In the genomic region with DNA sequence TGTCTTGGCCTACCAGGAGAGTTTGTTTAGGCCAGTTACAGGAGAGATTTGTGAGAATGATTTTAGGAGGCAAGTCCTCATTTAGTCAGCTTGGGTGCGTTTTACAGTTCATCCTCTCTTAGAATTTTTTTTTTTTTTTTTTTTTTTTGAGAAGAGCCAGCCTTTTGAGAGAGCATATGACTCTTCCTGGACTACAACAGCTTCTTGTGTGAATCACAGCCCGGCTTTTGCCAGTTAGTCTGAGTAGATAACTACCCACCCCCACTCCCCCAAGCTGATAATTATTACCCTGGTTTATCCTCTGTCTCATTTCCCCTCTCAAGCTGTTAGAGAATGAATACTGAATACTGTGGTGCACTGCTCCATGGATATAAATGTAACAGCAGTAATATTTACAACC, we compare ENCODE assay signal across 8 cellular contexts. TPM values are rescaled to one million over a fixed set of nuclear protein-coding genes. Genes with fewer than 3 reads are reported as not detected.
DNase-seq lines count a peak whose midpoint lies in the region; ATAC-seq and TF ChIP-seq lines count a peak whose summit lies in the region.

No MANE protein-coding gene starts in this region.

- peaks cover 90% of the 10 kb centered on the region for H3K36me3 Mint-ChIP-seq in MCF 10A (ENCODE audit: insufficient read depth, unreplicated experiment)

- H3K27ac Mint-ChIP-seq in MCF 10A (ENCODE audit: low read depth, unreplicated experiment): peak overlapping the region; percentile 99

- no peaks in the 10 kb centered on the region for H3K27me3 Mint-ChIP-seq in MCF 10A (ENCODE audit: insufficient read depth, unreplicated experiment)

- H3K4me1 Mint-ChIP-seq in MCF 10A (ENCODE audit: insufficient read depth, unreplicated experiment): peaks cover 49% of the 10 kb centered on the region

- H3K36me3 ChIP-seq in lung (ENCODE audit: control insufficient read depth in 2 of 2, insufficient read depth in 2 of 2, low read length in 2 of 2) (no peaks in the 10 kb centered on the region), tibial artery (no peaks in the 10 kb centered on the region)

- no peaks in the 10 kb centered on the region for H3K9me3 Mint-ChIP-seq in MCF 10A (ENCODE audit: unreplicated experiment)

- H3K27me3 ChIP-seq in lung (ENCODE audit: control insufficient read depth, insufficient read depth): no peaks in the 10 kb centered on the region
- no peaks in the 10 kb centered on the region for H3K27me3 ChIP-seq in tibial artery

- intact Hi-C loops in MCF 10A (cut with micrococcal nuclease) (no loop called here), tibial artery (cut with DNase I; ENCODE audit: low total_unique reads) (no loop called here)

- POLR2A ChIA-PET in MCF 10A (lab: Yijun Ruan, JAX): interaction anchor here (1.1 to 11.6 kb wide), 12 partner anchors 7 to 1041 kb away, joined by 3 to 850 read pairs (median 34); a partner anchor contains a TSS

- no peak overlapping the region for H3K4me3 ChIP-seq in lung
- H3K4me3 ChIP-seq in tibial artery: peak overlapping the region; percentile 1 to 24

- WGBS in lung, 2 donors: 12 to 13% methylated on average over 2 of the region's 2 CpGs

- peak; percentile 61 for DNase-seq in GM04503 (ENCODE audit: low read depth)
- peak; percentile 37 for DNase-seq in NOMO-1 treated with DMSO at 0.1 percent for 48 hours (lab: John Stamatoyannopoulos, UW; ENCODE audit: unreplicated experiment)
- DNase-seq in MCF 10A (ENCODE audit: unreplicated experiment): peak; percentile 56
- DNase-seq in lung (ENCODE audit: low spot score): no peak
- peak in 1 of 2 donors; percentile 78 for DNase-seq in tibial artery
- no peak for DNase-seq in NAMALWA (ENCODE audit: low spot score)
- no peak for DNase-seq in NCI-H2107 (lab: John Stamatoyannopoulos, UW)

- peak overlapping the region; percentile 84 to 93 for H3K27ac ChIP-seq in lung (ENCODE audit: low read depth in 1 of 2, low read length in 1 of 2)
- peak overlapping the region; percentile 92 to 95 for H3K27ac ChIP-seq in tibial artery

- ATAC-seq in lung (ENCODE audit: insufficient read depth, low FRiP score) (no peak), GM19467 (IDR thresholded peaks at IDR 0.05; ENCODE audit: unreplicated experiment) (no peak)

- peaks cover 17 to 49% of the 10 kb centered on the region in 2 donors for H3K4me1 ChIP-seq in lung (ENCODE audit: control insufficient read depth in 2 of 2, insufficient read depth in 2 of 2, low read length in 2 of 2)
- peaks cover 0 to 90% (median 60%) of the 10 kb centered on the region in 4 donors for H3K4me1 ChIP-seq in tibial artery

- no peak for TF ChIP-seq CTCF in MCF 10A (IDR thresholded peaks at IDR 0.05; ENCODE audit: unreplicated experiment)
- TF ChIP-seq CTCF in lung (IDR thresholded peaks at IDR 0.05; ENCODE audit: control extremely low read depth, extremely low read depth): no peak
- TF ChIP-seq CTCF in tibial artery (IDR thresholded peaks at IDR 0.05): no peak

- H3K4me3 Mint-ChIP-seq in MCF 10A (ENCODE audit: unreplicated experiment): peak overlapping the region; percentile 91

- H3K9me3 ChIP-seq in lung (ENCODE audit: control insufficient read depth in 2 of 2, insufficient read depth in 1 of 2, low read length in 1 of 2): no peaks in the 10 kb centered on the region
- H3K9me3 ChIP-seq in tibial artery: no peaks in the 10 kb centered on the region

- no TSS peak for BruUV-seq in MCF 10A (replicated peaks; lab: Mats Ljungman, UMichigan)

- CTCF ChIA-PET in MCF 10A (lab: Yijun Ruan, JAX): interaction anchor here (0.9 to 3.9 kb wide), 8 partner anchors 9 to 818 kb away, joined by 4 to 24 read pairs (median 6); no protein-coding TSS in a partner anchor

RNA-seq across cellular contexts. Expression of a gene that starts 7.8 kb away (rescaled TPM):
- total RNA-seq in MCF 10A (2022) (129 and 148 TPM in 2 replicates), lung (100 to 1,000 TPM; 105 to 547 TPM)
- polyA plus RNA-seq in lung: 10 to 100 TPM; 39.4 to 47.7 TPM

Comparison
In these comparisons a context has a peak if more than half of its experiments do, and no peak if none do; other contexts are left out.
1. DNase-seq: peak in GM04503 (single experiment), NOMO-1 treated with DMSO at 0.1 percent for 48 hours (single experiment) and MCF 10A (single experiment); none in lung (single experiment), NAMALWA (single experiment) and NCI-H2107 (single experiment).